12 cellular contexts compared by ENCODE assay signal in genomic region chr3:17639765-17640164, GRCh38.
DNase-seq lines count a peak whose midpoint lies in the region; ATAC-seq, FAIRE-seq and TF ChIP-seq lines count a peak whose summit lies in the region.
"Had no signal": no experiment of that assay in that cellular context is flagged by ENCODE, and none has a peak within 500 bp of the region (broad histone marks: within the 10 kb centered on the region; RNA-seq: fewer than 3 reads in every experiment).

No MANE protein-coding gene starts in this region.

- H3K9me3 ChIP-seq in HCT116 (ENCODE audit: control insufficient read depth in 1 of 2, insufficient read depth in 1 of 2, low read depth in 1 of 2, low read length in 2 of 2) (no peaks in the 10 kb centered on the region), gastroesophageal sphincter (no peaks in the 10 kb centered on the region)

- H3K4me1 ChIP-seq in HCT116 (ENCODE audit: control insufficient read depth in 1 of 2, insufficient read depth in 2 of 2, low read length in 2 of 2) (peaks cover 40 to 63% of the 10 kb centered on the region in 2 experiments), gastroesophageal sphincter (peaks cover 0 to 31% (median 0%) of the 10 kb centered on the region in 3 donors)

- H3K79me2 ChIP-seq in HCT116 (ENCODE audit: insufficient read depth, low read length): peaks cover 51% of the 10 kb centered on the region

- POLR2A ChIA-PET in HCT116 (lab: Charles Lee): no interaction called here

- ATAC-seq in HCT116: peak; percentile 74
- peak; percentile 76 for ATAC-seq in SK-N-SH treated with all-trans-retinoic acid at 6 μM for 48 hours
- peak; percentile 53 for ATAC-seq in gastroesophageal sphincter
- ATAC-seq in HG03280 (IDR thresholded peaks at IDR 0.05; ENCODE audit: unreplicated experiment): no peak

- H3K27ac ChIP-seq in HCT116 (ENCODE audit: low read depth, low read length) (peak overlapping the region; percentile 59), gastroesophageal sphincter (no peak overlapping the region)

- H3K36me3 ChIP-seq in HCT116 (ENCODE audit: control insufficient read depth in 1 of 2, insufficient read depth in 2 of 2, low read length in 2 of 2) (no peaks in the 10 kb centered on the region), gastroesophageal sphincter (no peaks in the 10 kb centered on the region)

- H3K4me3 ChIP-seq in HCT116 (replicated peaks in 1 of 2; ENCODE audit: low read depth in 1 of 2, low read length in 2 of 2) (peak overlapping the region; percentile 2 to 35; a peak in 2 of 4 replicates), gastroesophageal sphincter (no peak overlapping the region)

- no peak overlapping the region for H2AFZ ChIP-seq in HCT116 (ENCODE audit: low read depth, low read length, poor library complexity, severe bottlenecking)

- H3K27me3 ChIP-seq in HCT116 (ENCODE audit: insufficient read depth, low read length): no peaks in the 10 kb centered on the region
- no peaks in the 10 kb centered on the region for H3K27me3 ChIP-seq in gastroesophageal sphincter

- H3K4me2 ChIP-seq in HCT116 (ENCODE audit: low read length): peak overlapping the region; percentile 66

- H3K9ac ChIP-seq in HCT116 (ENCODE audit: low read length): peak overlapping the region; percentile 22; the same call in 1 of the 2 replicates

- TF ChIP-seq POLR2A in HCT116 (IDR thresholded peaks at IDR 0.05; ENCODE audit: borderline replicate concordance, extremely low read depth, insufficient read depth, insufficient read length): no peak
- TF ChIP-seq POLR2A in gastroesophageal sphincter (IDR thresholded peaks at IDR 0.05): no peak

- intact Hi-C loops in HCT116 (cut with micrococcal nuclease): loop anchor here (5.0 kb wide), 1 partner anchor 103 kb away; the partner anchor contains the start of gene TBC1D5

- DNase-seq in A172 (ENCODE audit: low spot score) (peak; percentile 69), HCT116 (ENCODE audit: low read depth, low spot score) (peak; percentile 69), D721Med (ENCODE audit: insufficient read length, low spot score) (no peak), NCI-H345 treated with DMSO at 0.1 percent for 48 hours (lab: John Stamatoyannopoulos, UW; ENCODE audit: unreplicated experiment) (no peak), NCI-H1930 (lab: John Stamatoyannopoulos, UW) (no peak)
- DNase-seq: activated CD4-positive, alpha-beta memory T cell treated with anti-CD3 and anti-CD28 coated beads for 36 hours; CD4-positive, alpha-beta memory T cell; effector CD4-positive, alpha-beta T cell; stimulated activated CD4-positive, alpha-beta T cell treated with anti-CD3 and anti-CD28 coated beads, Interleukin-4, amount 100 ng/mL, for 1 hour had no signal

- FAIRE-seq in D721Med (lab: Jason Lieb, UNC): no peak

- RAD21 ChIA-PET in HCT116 (lab: Charles Lee; ENCODE audit: low non-redundant PET in 1 of 2, low total read pairs in 2 of 2, uncharacterized antibody in 2 of 2, unreplicated experiment in 2 of 2): no interaction called here

- no peaks in the 10 kb centered on the region for H4K20me1 ChIP-seq in HCT116 (ENCODE audit: insufficient read depth)

- TF ChIP-seq CTCF in HCT116 (IDR thresholded peaks at IDR 0.05 in 2 of 3, conservative IDR thresholded peaks at IDR 0.05 in 1 of 3; ENCODE audit: borderline replicate concordance in 1 of 3, insufficient read depth in 1 of 3, low read depth in 2 of 3, low read length in 2 of 3): no peak
- TF ChIP-seq CTCF in gastroesophageal sphincter (IDR thresholded peaks at IDR 0.05): no peak
- no peak for TF ChIP-seq CTCF in D721Med (IDR thresholded peaks at IDR 0.05; ENCODE audit: insufficient read depth, missing control alignments)

- TF ChIP-seq RAD21 in HCT116 (IDR thresholded peaks at IDR 0.05; ENCODE audit: low read depth): 0 out of 2 replicates have a peak, but pooled peaks have one; percentile 16

- WGBS in gastroesophageal sphincter (ENCODE audit: low coverage in 1 of 2), 2 donors: 68 to 90% methylated on average over 2 of the region's 2 CpGs

- H3K9me2 ChIP-seq in HCT116 (ENCODE audit: insufficient read depth): no peaks in the 10 kb centered on the region

- TF ChIP-seq EP300 in gastroesophageal sphincter (IDR thresholded peaks at IDR 0.05): no peak

- CTCF ChIA-PET in HCT116 (lab: Charles Lee): no interaction called here

- no TSS peak for BruUV-seq in HCT116 (replicated peaks; lab: Mats Ljungman, UMichigan)

TF ChIP-seq in HCT116, 20 proteins besides CTCF, POLR2A, EP300 and RAD21 (continues in another document):
- peak; percentile 58 for TF ChIP-seq FOSL1 (IDR thresholded peaks at IDR 0.05; ENCODE audit: low read depth)
- TF ChIP-seq YY1 (IDR thresholded peaks at IDR 0.05; ENCODE audit: extremely low read depth, insufficient replicate concordance, low read depth, low read length): no peak
- TF ChIP-seq CBX3 (IDR thresholded peaks at IDR 0.05; ENCODE audit: low read depth): peak; percentile 86
- no peak for TF ChIP-seq TCF7L2 (IDR thresholded peaks at IDR 0.05; ENCODE audit: borderline replicate concordance, extremely low read depth, insufficient read depth, insufficient read length)
- TF ChIP-seq, protein P1, sequence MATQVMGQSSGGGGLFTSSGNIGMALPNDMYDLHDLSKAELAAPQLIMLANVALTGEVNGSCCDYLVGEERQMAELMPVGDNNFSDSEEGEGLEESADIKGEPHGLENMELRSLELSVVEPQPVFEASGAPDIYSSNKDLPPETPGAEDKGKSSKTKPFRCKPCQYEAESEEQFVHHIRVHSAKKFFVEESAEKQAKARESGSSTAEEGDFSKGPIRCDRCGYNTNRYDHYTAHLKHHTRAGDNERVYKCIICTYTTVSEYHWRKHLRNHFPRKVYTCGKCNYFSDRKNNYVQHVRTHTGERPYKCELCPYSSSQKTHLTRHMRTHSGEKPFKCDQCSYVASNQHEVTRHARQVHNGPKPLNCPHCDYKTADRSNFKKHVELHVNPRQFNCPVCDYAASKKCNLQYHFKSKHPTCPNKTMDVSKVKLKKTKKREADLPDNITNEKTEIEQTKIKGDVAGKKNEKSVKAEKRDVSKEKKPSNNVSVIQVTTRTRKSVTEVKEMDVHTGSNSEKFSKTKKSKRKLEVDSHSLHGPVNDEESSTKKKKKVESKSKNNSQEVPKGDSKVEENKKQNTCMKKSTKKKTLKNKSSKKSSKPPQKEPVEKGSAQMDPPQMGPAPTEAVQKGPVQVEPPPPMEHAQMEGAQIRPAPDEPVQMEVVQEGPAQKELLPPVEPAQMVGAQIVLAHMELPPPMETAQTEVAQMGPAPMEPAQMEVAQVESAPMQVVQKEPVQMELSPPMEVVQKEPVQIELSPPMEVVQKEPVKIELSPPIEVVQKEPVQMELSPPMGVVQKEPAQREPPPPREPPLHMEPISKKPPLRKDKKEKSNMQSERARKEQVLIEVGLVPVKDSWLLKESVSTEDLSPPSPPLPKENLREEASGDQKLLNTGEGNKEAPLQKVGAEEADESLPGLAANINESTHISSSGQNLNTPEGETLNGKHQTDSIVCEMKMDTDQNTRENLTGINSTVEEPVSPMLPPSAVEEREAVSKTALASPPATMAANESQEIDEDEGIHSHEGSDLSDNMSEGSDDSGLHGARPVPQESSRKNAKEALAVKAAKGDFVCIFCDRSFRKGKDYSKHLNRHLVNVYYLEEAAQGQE (IDR thresholded peaks at IDR 0.05; ENCODE audit: low read depth): no peak
- TF ChIP-seq ELF1 (IDR thresholded peaks at IDR 0.05; ENCODE audit: borderline replicate concordance, low read depth): no peak
- TF ChIP-seq, protein P2, sequence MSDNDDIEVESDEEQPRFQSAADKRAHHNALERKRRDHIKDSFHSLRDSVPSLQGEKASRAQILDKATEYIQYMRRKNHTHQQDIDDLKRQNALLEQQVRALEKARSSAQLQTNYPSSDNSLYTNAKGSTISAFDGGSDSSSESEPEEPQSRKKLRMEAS (IDR thresholded peaks at IDR 0.05): peak; percentile 59
- TF ChIP-seq EGR1 (IDR thresholded peaks at IDR 0.05; ENCODE audit: low read depth): no peak

TF ChIP-seq in SK-N-SH treated with all-trans-retinoic acid at 6 μM for 48 hours, 23 proteins besides CTCF, POLR2A, EP300 and RAD21:
- TF ChIP-seq, protein P3, sequence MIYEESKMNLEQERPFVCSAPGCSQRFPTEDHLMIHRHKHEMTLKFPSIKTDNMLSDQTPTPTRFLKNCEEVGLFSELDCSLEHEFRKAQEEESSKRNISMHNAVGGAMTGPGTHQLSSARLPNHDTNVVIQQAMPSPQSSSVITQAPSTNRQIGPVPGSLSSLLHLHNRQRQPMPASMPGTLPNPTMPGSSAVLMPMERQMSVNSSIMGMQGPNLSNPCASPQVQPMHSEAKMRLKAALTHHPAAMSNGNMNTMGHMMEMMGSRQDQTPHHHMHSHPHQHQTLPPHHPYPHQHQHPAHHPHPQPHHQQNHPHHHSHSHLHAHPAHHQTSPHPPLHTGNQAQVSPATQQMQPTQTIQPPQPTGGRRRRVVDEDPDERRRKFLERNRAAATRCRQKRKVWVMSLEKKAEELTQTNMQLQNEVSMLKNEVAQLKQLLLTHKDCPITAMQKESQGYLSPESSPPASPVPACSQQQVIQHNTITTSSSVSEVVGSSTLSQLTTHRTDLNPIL (CRISPR knock-in tag; IDR thresholded peaks at IDR 0.05; ENCODE audit: low read depth): no peak
- no peak for TF ChIP-seq GLIS3 (CRISPR knock-in tag; IDR thresholded peaks at IDR 0.05)
- TF ChIP-seq, protein P4, sequence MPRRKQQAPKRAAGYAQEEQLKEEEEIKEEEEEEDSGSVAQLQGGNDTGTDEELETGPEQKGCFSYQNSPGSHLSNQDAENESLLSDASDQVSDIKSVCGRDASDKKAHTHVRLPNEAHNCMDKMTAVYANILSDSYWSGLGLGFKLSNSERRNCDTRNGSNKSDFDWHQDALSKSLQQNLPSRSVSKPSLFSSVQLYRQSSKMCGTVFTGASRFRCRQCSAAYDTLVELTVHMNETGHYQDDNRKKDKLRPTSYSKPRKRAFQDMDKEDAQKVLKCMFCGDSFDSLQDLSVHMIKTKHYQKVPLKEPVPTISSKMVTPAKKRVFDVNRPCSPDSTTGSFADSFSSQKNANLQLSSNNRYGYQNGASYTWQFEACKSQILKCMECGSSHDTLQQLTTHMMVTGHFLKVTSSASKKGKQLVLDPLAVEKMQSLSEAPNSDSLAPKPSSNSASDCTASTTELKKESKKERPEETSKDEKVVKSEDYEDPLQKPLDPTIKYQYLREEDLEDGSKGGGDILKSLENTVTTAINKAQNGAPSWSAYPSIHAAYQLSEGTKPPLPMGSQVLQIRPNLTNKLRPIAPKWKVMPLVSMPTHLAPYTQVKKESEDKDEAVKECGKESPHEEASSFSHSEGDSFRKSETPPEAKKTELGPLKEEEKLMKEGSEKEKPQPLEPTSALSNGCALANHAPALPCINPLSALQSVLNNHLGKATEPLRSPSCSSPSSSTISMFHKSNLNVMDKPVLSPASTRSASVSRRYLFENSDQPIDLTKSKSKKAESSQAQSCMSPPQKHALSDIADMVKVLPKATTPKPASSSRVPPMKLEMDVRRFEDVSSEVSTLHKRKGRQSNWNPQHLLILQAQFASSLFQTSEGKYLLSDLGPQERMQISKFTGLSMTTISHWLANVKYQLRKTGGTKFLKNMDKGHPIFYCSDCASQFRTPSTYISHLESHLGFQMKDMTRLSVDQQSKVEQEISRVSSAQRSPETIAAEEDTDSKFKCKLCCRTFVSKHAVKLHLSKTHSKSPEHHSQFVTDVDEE (CRISPR knock-in tag; IDR thresholded peaks at IDR 0.05): no peak
- TF ChIP-seq BACH2 (CRISPR knock-in tag; IDR thresholded peaks at IDR 0.05; ENCODE audit: borderline replicate concordance): no peak
- TF ChIP-seq CSDC2 (CRISPR knock-in tag; IDR thresholded peaks at IDR 0.05): no peak

Comparison
In these comparisons a context has a peak if more than half of its experiments do, and no peak if none do; other contexts are left out.
1. DNase-seq: peak in A172 (single experiment) and HCT116 (single experiment); none in D721Med (single experiment), NCI-H345 treated with DMSO at 0.1 percent for 48 hours (single experiment) and NCI-H1930 (0 of 2).
2. H3K4me3 ChIP-seq: peak in HCT116 (2 of 2); none in gastroesophageal sphincter (0 of 2).